In the genomic region with DNA sequence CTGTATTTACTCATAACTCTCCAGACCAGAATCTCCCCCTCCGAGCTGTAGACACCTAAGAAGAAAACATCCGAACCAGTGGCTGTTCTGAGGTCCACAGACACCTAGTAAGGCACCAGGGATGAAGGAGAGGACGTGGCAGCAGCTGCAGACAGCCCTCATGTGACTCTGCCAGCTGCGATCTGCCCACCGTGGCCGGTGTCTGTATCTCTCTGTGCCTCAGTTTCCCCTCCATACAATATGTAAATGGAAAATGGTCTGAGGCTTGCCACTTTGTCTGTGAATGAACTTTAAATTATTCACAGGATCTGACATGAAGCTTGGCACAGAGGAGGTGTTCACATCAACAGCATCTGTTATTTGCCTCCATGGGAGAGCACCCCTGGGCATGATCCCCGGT, we compare ENCODE assay signal across 22 cellular contexts. TPM values are rescaled to one million over a fixed set of nuclear protein-coding genes. Genes with fewer than 3 reads are reported as not detected.
A peak's percentile ranks its signal among the peaks of the same experiment; 100 is the strongest.
DNase-seq lines count a peak whose midpoint lies in the region; ATAC-seq and TF ChIP-seq lines count a peak whose summit lies in the region.
"Had no signal": no experiment of that assay in that cellular context is flagged by ENCODE, and none has a peak within 500 bp of the region (broad histone marks: within the 10 kb centered on the region; RNA-seq: fewer than 3 reads in every experiment).

No MANE protein-coding gene starts in this region.

- H3K9me3 ChIP-seq in mononuclear cell (ENCODE audit: low read depth, low read length) (no peaks in the 10 kb centered on the region), upper lobe of left lung (no peaks in the 10 kb centered on the region), right atrium auricular region (no peaks in the 10 kb centered on the region)

- 0 out of 2 replicates have a peak overlapping the region, but pooled peaks have one; percentile 4 for H3K27ac ChIP-seq in HL-60 (replicated peaks)
- peak overlapping the region; percentile 22 to 83 (median 60) for H3K27ac ChIP-seq in upper lobe of left lung
- H3K27ac ChIP-seq in right atrium auricular region, result no peak overlapping the region

- TF ChIP-seq EP300 in upper lobe of left lung (IDR thresholded peaks at IDR 0.05), result no peak

- H3K36me3 ChIP-seq in upper lobe of left lung (no peaks in the 10 kb centered on the region), right atrium auricular region (no peaks in the 10 kb centered on the region)

- TF ChIP-seq POLR2A in upper lobe of left lung (IDR thresholded peaks at IDR 0.05), result no peak

- no peak for ATAC-seq in upper lobe of left lung (ENCODE audit: low FRiP score in 2 of 2)
- ATAC-seq in GM18861 (IDR thresholded peaks at IDR 0.05; ENCODE audit: unreplicated experiment), result no peak
- ATAC-seq: CD8-positive, alpha-beta T cell; GM12878; HepG2 had no signal

- TF ChIP-seq CTCF in HL-60 (IDR thresholded peaks at IDR 0.05; ENCODE audit: insufficient read depth, low read length) (no peak), upper lobe of left lung (IDR thresholded peaks at IDR 0.05) (no peak), right atrium auricular region (IDR thresholded peaks at IDR 0.05) (no peak)

- no peaks in the 10 kb centered on the region for H3K27me3 ChIP-seq in HL-60 (ENCODE audit: insufficient read depth, poor library complexity, severe bottlenecking)
- H3K27me3 ChIP-seq in mononuclear cell (ENCODE audit: insufficient read depth, low read length), result no peaks in the 10 kb centered on the region
- no peaks in the 10 kb centered on the region for H3K27me3 ChIP-seq in upper lobe of left lung
- no peaks in the 10 kb centered on the region for H3K27me3 ChIP-seq in right atrium auricular region

- intact Hi-C loops in posterior cingulate gyrus (cut with DNase I), result no loop called here

- peak; percentile 30 for DNase-seq in activated effector memory CD4-positive, alpha-beta T cell treated with anti-CD3 and anti-CD28 coated beads, Interleukin-2, amount 50 U/mL, for 16 hours
- DNase-seq in activated effector memory CD4-positive, alpha-beta T cell treated with Interleukin-2 at 50 U/mL for 16 hours, result no peak
- DNase-seq in HL-60 (ENCODE audit: low read depth in 1 of 2, low spot score in 1 of 2) (no peak), upper lobe of left lung (no peak), posterior cingulate gyrus (no peak), right atrium auricular region (ENCODE audit: low spot score) (no peak)
- DNase-seq: 8988T, C1 segment of cervical spinal cord, Calu3, DMS53, DND-41, EL, GOT3, H7, KBM-7 had no signal

- H3K4me1 ChIP-seq in mononuclear cell (ENCODE audit: insufficient read depth, low read length), result peaks cover 81% of the 10 kb centered on the region
- H3K4me1 ChIP-seq in upper lobe of left lung, result peaks cover 0 to 8% (median 3%) of the 10 kb centered on the region in 4 donors
- no peaks in the 10 kb centered on the region for H3K4me1 ChIP-seq in right atrium auricular region

- WGBS in upper lobe of left lung, 2 donors, result 72 to 75% methylated on average over 6 to 7 of the region's 7 CpGs

- no peak overlapping the region for H3K4me3 ChIP-seq in HL-60 (replicated peaks; ENCODE audit: insufficient read depth, low read length)
- peak overlapping the region; percentile 3 for H3K4me3 ChIP-seq in mononuclear cell (ENCODE audit: low read length)
- peak overlapping the region in 1 of 4 donors; percentile 42 for H3K4me3 ChIP-seq in upper lobe of left lung
- no peak overlapping the region for H3K4me3 ChIP-seq in right atrium auricular region
- H3K4me3 ChIP-seq: GM12878 had no signal

RNA-seq across cellular contexts. Expression of gene CEACAM4, which starts 2.4 kb away (rescaled TPM):
- total RNA-seq in mononuclear cell, result 3.9 TPM
- 1 to 10 TPM; 1.7 to 8.6 (median 5.0) TPM for total RNA-seq in upper lobe of left lung
- under 1 TPM in 1 of 2 donors, not detected in 1; 0.67 TPM for total RNA-seq in right atrium auricular region
- total RNA-seq: B cell; Calu3; CD8-positive, alpha-beta T cell; G401; GM12878; H7; HepG2 had no signal

RNA-seq across cellular contexts. Expression of gene CEACAM21, which starts 48.5 kb away (rescaled TPM):
- total RNA-seq in mononuclear cell (3.9 TPM), upper lobe of left lung (10 to 100 TPM in 4 of 6 donors, 1 to 10 TPM in 2; 2.3 to 22.4 (median 16.3) TPM), right atrium auricular region (1 to 10 TPM in 1 of 2 donors, not detected in 1; 1.3 TPM)
- total RNA-seq: Calu3, H7, HepG2 had no signal

Comparison
In these comparisons a context has a peak if more than half of its experiments do, and no peak if none do; other contexts are left out.
1. H3K27ac ChIP-seq: peak in HL-60 (single experiment) and upper lobe of left lung (4 of 4); none in right atrium auricular region (0 of 2).